In the genomic region with DNA sequence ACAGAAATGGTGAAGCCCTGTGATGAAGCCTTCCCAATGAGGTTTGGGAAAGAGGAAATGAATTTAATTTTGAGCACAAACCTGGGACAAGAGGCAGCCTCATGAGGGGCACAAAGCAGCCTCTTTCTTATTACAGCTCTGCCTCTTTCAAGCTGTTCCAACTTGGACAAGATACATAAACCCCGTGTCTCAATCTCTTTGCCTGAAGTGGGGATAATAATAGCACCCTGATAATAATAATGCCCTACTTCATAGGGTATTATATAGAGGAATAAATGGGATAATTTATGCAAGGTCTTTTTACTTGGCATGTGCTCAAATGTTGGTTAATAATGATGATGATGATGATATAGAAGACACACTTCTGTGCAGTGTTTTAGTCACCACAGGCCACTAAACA, we compare ENCODE assay signal across 33 cellular contexts.
"Had no signal": no experiment of that assay in that cellular context is flagged by ENCODE, and none has a peak within 500 bp of the region (broad histone marks: within the 10 kb centered on the region; RNA-seq: fewer than 3 reads in every experiment).

No MANE protein-coding gene starts in this region.

- ATAC-seq: activated CD8-positive, alpha-beta T cell treated with anti-CD3 and anti-CD28 coated beads for 36 hours; activated naive CD4-positive, alpha-beta T cell treated with anti-CD3 and anti-CD28 coated beads, Interleukin-2, amount 50 U/mL, for 72 hours; activated T-cell treated with anti-CD3 and anti-CD28 coated beads, Interleukin-2, amount 50 U/mL, for 4 hours; activated T-cell treated with anti-CD3 and anti-CD28 coated beads, Interleukin-2, amount 50 U/mL, for 72 hours; activated T-helper 17 cell treated with anti-CD3 and anti-CD28 coated beads, Interleukin-2, amount 50 U/mL, for 72 hours; body of pancreas had no signal

- H3K4me1 ChIP-seq: adrenal gland, body of pancreas, breast epithelium had no signal

- H3K27ac ChIP-seq: adrenal gland, body of pancreas, brain microvascular endothelial cell, breast epithelium, VCaP had no signal

- H3K36me3 ChIP-seq: adrenal gland, brain microvascular endothelial cell, breast epithelium had no signal

- DNase-seq: activated B cell treated with CpG ODN at 0.5 μM for 24 hours; activated CD4-positive, alpha-beta memory T cell treated with anti-CD3 and anti-CD28 coated beads for 36 hours; activated CD4-positive, alpha-beta T cell treated with anti-CD3 and anti-CD28 coated beads for 4 hours; activated CD4-positive, alpha-beta T cell treated with anti-CD3 and anti-CD28 coated beads, Interleukin-2, amount 10 ng/mL, durations not matched to agents 24 days and 14 days; activated CD4-positive, alpha-beta T cell treated with anti-CD3 and anti-CD28 coated beads, Interleukin-2, amount 50 U/mL, for 1 hour; activated CD4-positive, alpha-beta T cell treated with anti-CD3 and anti-CD28 coated beads, Interleukin-2, amount 50 U/mL, for 4 hours; activated CD4-positive, CD25-positive, alpha-beta regulatory T cell treated with anti-CD3 and anti-CD28 coated beads, Interleukin-2, amount 50 U/mL, for 72 hours; activated CD8-positive, alpha-beta memory T cell treated with anti-CD3 and anti-CD28 coated beads, Interleukin-2, amount 50 U/mL, for 4 hours; activated CD8-positive, alpha-beta T cell treated with anti-CD3 and anti-CD28 coated beads for 36 hours; activated effector memory CD4-positive, alpha-beta T cell treated with anti-CD3 and anti-CD28 coated beads, Interleukin-2, amount 50 U/mL, for 16 hours; activated gamma-delta T cell treated with Interleukin-2 at 50 U/mL for 16 hours; activated naive CD4-positive, alpha-beta T cell; activated naive CD4-positive, alpha-beta T cell treated with anti-CD3 and anti-CD28 coated beads for 36 hours; activated naive CD4-positive, alpha-beta T cell treated with anti-CD3 and anti-CD28 coated beads, Interleukin-2, amount 50 U/mL, for 16 hours; activated naive CD8-positive, alpha-beta T cell treated with anti-CD3 and anti-CD28 coated beads for 36 hours; activated T-cell treated with anti-CD3 and anti-CD28 coated beads for 4 hours; activated T-cell treated with anti-CD3 and anti-CD28 coated beads, Interleukin-2, amount 50 U/mL, for 1 hour; activated T-cell treated with anti-CD3 and anti-CD28 coated beads, Interleukin-2, amount 50 U/mL, for 4 hours; activated T-cell treated with anti-CD3 and anti-CD28 coated beads, Interleukin-2, amount 50 U/mL, for 72 hours; adrenal gland; amniotic stem cell; aorta; body of pancreas; brain microvascular endothelial cell; caudate nucleus; cerebellar nuclear complex; T-helper 1 cell; T-helper 2 cell; T-helper 9 cell had no signal

- H3K27me3 ChIP-seq: adrenal gland, body of pancreas, brain microvascular endothelial cell, breast epithelium had no signal

- H3K4me3 ChIP-seq: adrenal gland, body of pancreas, breast epithelium had no signal
